Comparison of ENCODE assay signal across 15 cellular contexts in genomic region chr1:2406451-2407041, GRCh38. TPM values are rescaled to one million over a fixed set of nuclear protein-coding genes. Genes with fewer than 3 reads are reported as not detected.
DNase-seq lines count a peak whose midpoint lies in the region; ATAC-seq and TF ChIP-seq lines count a peak whose summit lies in the region.
"Had no signal": no experiment of that assay in that cellular context is flagged by ENCODE, and none has a peak within 500 bp of the region (broad histone marks: within the 10 kb centered on the region; RNA-seq: fewer than 3 reads in every experiment).

No MANE protein-coding gene starts in this region.

- TF ChIP-seq CTCF in RWPE2 (IDR thresholded peaks at IDR 0.05; ENCODE audit: poor library complexity, severe bottlenecking), result peak; percentile 13
- TF ChIP-seq CTCF in type B pancreatic cell (conservative IDR thresholded peaks at IDR 0.05), result peak; percentile 39
- no peak for TF ChIP-seq CTCF in dorsolateral prefrontal cortex (IDR thresholded peaks at IDR 0.05 in 54 of 56, conservative IDR thresholded peaks at IDR 0.05 in 2 of 56; ENCODE audit: low read depth in 1 of 56, partially characterized antibody in 56 of 56)

- CTCF ChIA-PET in naive thymus-derived CD4-positive, alpha-beta T cell (lab: Charles Lee), result interaction anchor here (1.6 kb wide), 1 partner anchor 15 kb away, joined by 6 read pairs; the partner anchor contains the start of genes MORN1 and RER1

- no peaks in the 10 kb centered on the region for H3K9me3 ChIP-seq in RWPE2 (ENCODE audit: severe bottlenecking)
- no peaks in the 10 kb centered on the region for H3K9me3 ChIP-seq in naive thymus-derived CD4-positive, alpha-beta T cell (ENCODE audit: control insufficient read depth in 2 of 3, low read length in 3 of 3)

- H3K4me3 ChIP-seq in RWPE2 (ENCODE audit: severe bottlenecking) (no peak overlapping the region), dorsolateral prefrontal cortex (no peak overlapping the region)
- H3K4me3 ChIP-seq in naive thymus-derived CD4-positive, alpha-beta T cell (ENCODE audit: low read length), result no peak overlapping the region

- peak overlapping the region in 1 of 2 donors; percentile 87 for H3K27ac Mint-ChIP-seq in stimulated activated naive CD8-positive, alpha-beta T cell treated with anti-CD3 and anti-CD28 coated beads, Interleukin-15, amount 100 ng/mL, for 72 hours
- no peak overlapping the region for H3K27ac Mint-ChIP-seq in type B pancreatic cell
- H3K27ac Mint-ChIP-seq in naive thymus-derived CD4-positive, alpha-beta T cell, result peak overlapping the region in 1 of 9 donors; percentile 67
- H3K27ac Mint-ChIP-seq: activated CD4-positive, alpha-beta T cell treated with anti-CD3 and anti-CD28 coated beads, Interleukin-2, amount 10 ng/mL, durations not matched to agents 7 days and 5 days; activated T-helper 17 cell treated with anti-CD3 and anti-CD28 coated beads, Interleukin-2, amount 50 U/mL, for 72 hours; B cell had no signal

- H3K9me3 Mint-ChIP-seq in stimulated activated naive CD8-positive, alpha-beta T cell treated with anti-CD3 and anti-CD28 coated beads, Interleukin-15, amount 100 ng/mL, for 72 hours, result no peaks in the 10 kb centered on the region
- H3K9me3 Mint-ChIP-seq in type B pancreatic cell, result no peaks in the 10 kb centered on the region
- H3K9me3 Mint-ChIP-seq in naive thymus-derived CD4-positive, alpha-beta T cell, result no peaks in the 10 kb centered on the region
- H3K9me3 Mint-ChIP-seq: activated CD4-positive, alpha-beta T cell treated with anti-CD3 and anti-CD28 coated beads, Interleukin-2, amount 10 ng/mL, durations not matched to agents 7 days and 5 days; activated T-helper 17 cell treated with anti-CD3 and anti-CD28 coated beads, Interleukin-2, amount 50 U/mL, for 72 hours had no signal

- ATAC-seq in stimulated activated naive CD8-positive, alpha-beta T cell treated with anti-CD3 and anti-CD28 coated beads, Interleukin-15, amount 100 ng/mL, for 72 hours, result peak; percentile 12
- ATAC-seq in stimulated activated naive CD8-positive, alpha-beta T cell treated with anti-CD3 and anti-CD28 coated beads, Interleukin-15, Interleukin-2, amounts not matched to agents 100 U/mL and 50 U/mL, for 24 hours, result no peak
- ATAC-seq in RWPE2 (ENCODE audit: low read depth), result no peak; the same call in 2 of the 3 replicates
- ATAC-seq in naive thymus-derived CD4-positive, alpha-beta T cell, result no peak
- ATAC-seq: activated T-helper 17 cell treated with anti-CD3 and anti-CD28 coated beads, Interleukin-2, amount 50 U/mL, for 72 hours had no signal

- peaks cover 29% of the 10 kb centered on the region for H3K4me1 Mint-ChIP-seq in stimulated activated naive CD8-positive, alpha-beta T cell treated with anti-CD3 and anti-CD28 coated beads, Interleukin-15, amount 100 ng/mL, for 72 hours
- H3K4me1 Mint-ChIP-seq in type B pancreatic cell (ENCODE audit: unreplicated experiment), result no peaks in the 10 kb centered on the region
- H3K4me1 Mint-ChIP-seq in naive thymus-derived CD4-positive, alpha-beta T cell, result peaks cover 0 to 17% (median 11%) of the 10 kb centered on the region in 7 donors
- H3K4me1 Mint-ChIP-seq: activated T-helper 17 cell treated with anti-CD3 and anti-CD28 coated beads, Interleukin-2, amount 50 U/mL, for 72 hours had no signal

- peak; percentile 10 for TF ChIP-seq POLR2A in erythroblast (IDR thresholded peaks at IDR 0.05; ENCODE audit: low read length)

- no peaks in the 10 kb centered on the region for H3K27me3 ChIP-seq in RWPE2 (ENCODE audit: insufficient read depth, poor library complexity, severe bottlenecking)
- no peaks in the 10 kb centered on the region for H3K27me3 ChIP-seq in naive thymus-derived CD4-positive, alpha-beta T cell (ENCODE audit: control insufficient read depth in 2 of 2, insufficient read depth in 2 of 2, low read length in 2 of 2)
- no peaks in the 10 kb centered on the region for H3K27me3 ChIP-seq in dorsolateral prefrontal cortex

- peaks cover 10% of the 10 kb centered on the region for H3K4me1 ChIP-seq in RWPE2 (ENCODE audit: insufficient read depth, poor library complexity, severe bottlenecking)
- peaks cover 0 to 1% of the 10 kb centered on the region in 2 donors for H3K4me1 ChIP-seq in naive thymus-derived CD4-positive, alpha-beta T cell (ENCODE audit: control insufficient read depth in 2 of 2, insufficient read depth in 2 of 2, low read length in 2 of 2)

- peaks cover 3% of the 10 kb centered on the region for H3K36me3 Mint-ChIP-seq in type B pancreatic cell
- H3K36me3 Mint-ChIP-seq in naive thymus-derived CD4-positive, alpha-beta T cell, result peaks cover 0 to 17% (median 11%) of the 10 kb centered on the region in 5 donors

- H3K36me3 ChIP-seq in RWPE2 (ENCODE audit: low read depth), result peaks cover 48% of the 10 kb centered on the region
- H3K36me3 ChIP-seq in naive thymus-derived CD4-positive, alpha-beta T cell (ENCODE audit: control insufficient read depth in 2 of 3, insufficient read depth in 3 of 3, low read length in 3 of 3), result peaks cover 6 to 76% (median 13%) of the 10 kb centered on the region in 3 experiments

- no peaks in the 10 kb centered on the region for H3K27me3 Mint-ChIP-seq in stimulated activated naive CD8-positive, alpha-beta T cell treated with anti-CD3 and anti-CD28 coated beads, Interleukin-15, amount 100 ng/mL, for 72 hours
- H3K27me3 Mint-ChIP-seq in type B pancreatic cell, result no peaks in the 10 kb centered on the region
- H3K27me3 Mint-ChIP-seq in naive thymus-derived CD4-positive, alpha-beta T cell, result no peaks in the 10 kb centered on the region
- H3K27me3 Mint-ChIP-seq: activated CD4-positive, alpha-beta T cell treated with anti-CD3 and anti-CD28 coated beads, Interleukin-2, amount 10 ng/mL, durations not matched to agents 7 days and 5 days; activated T-helper 17 cell treated with anti-CD3 and anti-CD28 coated beads, Interleukin-2, amount 50 U/mL, for 72 hours; B cell had no signal

- no peak for DNase-seq in stimulated activated naive CD8-positive, alpha-beta T cell treated with anti-CD3 and anti-CD28 coated beads, Interleukin-15, amount 100 ng/mL, for 72 hours
- DNase-seq in stimulated activated naive CD8-positive, alpha-beta T cell treated with anti-CD3 and anti-CD28 coated beads, Interleukin-15, Interleukin-2, amounts not matched to agents 100 U/mL and 50 U/mL, for 24 hours, result no peak
- DNase-seq in RWPE2 (ENCODE audit: low spot score), result no peak
- DNase-seq in erythroblast (lab: John Stamatoyannopoulos, UW), result no peak
- DNase-seq in type B pancreatic cell (ENCODE audit: extremely low spot score, unreplicated experiment), result no peak
- DNase-seq in naive thymus-derived CD4-positive, alpha-beta T cell, result no peak
- DNase-seq in AML-193 (lab: John Stamatoyannopoulos, UW), result no peak
- no peak for DNase-seq in dorsolateral prefrontal cortex
- DNase-seq: activated CD4-positive, alpha-beta T cell treated with anti-CD3 and anti-CD28 coated beads, Interleukin-2, amount 10 ng/mL, durations not matched to agents 7 days and 5 days; effector memory CD4-positive, alpha-beta T cell; KG1; NCI-H187; stimulated activated CD4-positive, alpha-beta T cell treated with anti-CD3 and anti-CD28 coated beads, Interleukin-2, amount 100 ng/mL, for 48 hours had no signal

- POLR2A ChIA-PET in naive thymus-derived CD4-positive, alpha-beta T cell (lab: Charles Lee), result no interaction called here

- H3K4me3 Mint-ChIP-seq in stimulated activated naive CD8-positive, alpha-beta T cell treated with anti-CD3 and anti-CD28 coated beads, Interleukin-15, amount 100 ng/mL, for 72 hours, result no peak overlapping the region
- H3K4me3 Mint-ChIP-seq in type B pancreatic cell, result no peak overlapping the region
- H3K4me3 Mint-ChIP-seq in naive thymus-derived CD4-positive, alpha-beta T cell, result no peak overlapping the region
- H3K4me3 Mint-ChIP-seq: activated CD4-positive, alpha-beta T cell treated with anti-CD3 and anti-CD28 coated beads, Interleukin-2, amount 10 ng/mL, durations not matched to agents 7 days and 5 days; activated T-helper 17 cell treated with anti-CD3 and anti-CD28 coated beads, Interleukin-2, amount 50 U/mL, for 72 hours; B cell had no signal

- intact Hi-C loops in naive thymus-derived CD4-positive, alpha-beta T cell (cut with micrococcal nuclease), result no loop called here
- intact Hi-C loops in dorsolateral prefrontal cortex (cut with DNase I), result no loop called here

- no peak overlapping the region for H3K27ac ChIP-seq in RWPE2 (ENCODE audit: poor library complexity, severe bottlenecking)
- no peak overlapping the region for H3K27ac ChIP-seq in naive thymus-derived CD4-positive, alpha-beta T cell (ENCODE audit: low read depth, low read length)
- peak overlapping the region in 1 of 59 donors; percentile 21 for H3K27ac ChIP-seq in dorsolateral prefrontal cortex

RNA-seq across cellular contexts. Expression of gene PEX10, which starts 5.8 kb away (rescaled TPM):
- total RNA-seq in type B pancreatic cell (ENCODE audit: low replicate concordance), result 26.7 and 27.3 TPM in 2 replicates
- 10 to 100 TPM in 4 of 5 experiments, 1 to 10 TPM in 1; 8.7 to 14.9 (median 12.3) TPM for total RNA-seq in naive thymus-derived CD4-positive, alpha-beta T cell
- polyA plus RNA-seq in naive thymus-derived CD4-positive, alpha-beta T cell, result 10 to 100 TPM in 1 of 2 donors, 1 to 10 TPM in 1; 9.1 to 10.4 TPM
- total RNA-seq in dorsolateral prefrontal cortex, result 10 to 100 TPM; 15.4 to 34.4 (median 24.5) TPM

RNA-seq across cellular contexts. Expression of gene RER1, which starts 14.9 kb away (rescaled TPM):
- total RNA-seq in type B pancreatic cell (ENCODE audit: low replicate concordance) (126 and 174 TPM in 2 replicates), dorsolateral prefrontal cortex (100 to 1,000 TPM in 3 of 120 experiments, 10 to 100 TPM in 117; 62.7 to 113 (median 81.7) TPM)
- 100 to 1,000 TPM in 3 of 5 experiments, 10 to 100 TPM in 2; 71.0 to 150 (median 136) TPM for total RNA-seq in naive thymus-derived CD4-positive, alpha-beta T cell
- 100 to 1,000 TPM; 110 to 116 TPM for polyA plus RNA-seq in naive thymus-derived CD4-positive, alpha-beta T cell

RNA-seq across cellular contexts. Expression of gene MORN1, which starts 15.2 kb away (rescaled TPM):
- total RNA-seq in type B pancreatic cell (ENCODE audit: low replicate concordance) (17.7 and 27.5 TPM in 2 replicates), dorsolateral prefrontal cortex (10 to 100 TPM; 14.0 to 39.6 (median 25.8) TPM)
- total RNA-seq in naive thymus-derived CD4-positive, alpha-beta T cell, result 10 to 100 TPM in 3 of 5 experiments, 1 to 10 TPM in 2; 8.5 to 16.4 (median 11.2) TPM
- polyA plus RNA-seq in naive thymus-derived CD4-positive, alpha-beta T cell, result 1 to 10 TPM; 5.0 to 5.3 TPM

Comparison
In these comparisons a context has a peak if more than half of its experiments do, and no peak if none do; other contexts are left out.
1. CTCF ChIP-seq: peak in RWPE2 (single experiment) and type B pancreatic cell (single experiment); none in dorsolateral prefrontal cortex (0 of 56).